1 cellular context compared by ENCODE assay signal in the genomic region with DNA sequence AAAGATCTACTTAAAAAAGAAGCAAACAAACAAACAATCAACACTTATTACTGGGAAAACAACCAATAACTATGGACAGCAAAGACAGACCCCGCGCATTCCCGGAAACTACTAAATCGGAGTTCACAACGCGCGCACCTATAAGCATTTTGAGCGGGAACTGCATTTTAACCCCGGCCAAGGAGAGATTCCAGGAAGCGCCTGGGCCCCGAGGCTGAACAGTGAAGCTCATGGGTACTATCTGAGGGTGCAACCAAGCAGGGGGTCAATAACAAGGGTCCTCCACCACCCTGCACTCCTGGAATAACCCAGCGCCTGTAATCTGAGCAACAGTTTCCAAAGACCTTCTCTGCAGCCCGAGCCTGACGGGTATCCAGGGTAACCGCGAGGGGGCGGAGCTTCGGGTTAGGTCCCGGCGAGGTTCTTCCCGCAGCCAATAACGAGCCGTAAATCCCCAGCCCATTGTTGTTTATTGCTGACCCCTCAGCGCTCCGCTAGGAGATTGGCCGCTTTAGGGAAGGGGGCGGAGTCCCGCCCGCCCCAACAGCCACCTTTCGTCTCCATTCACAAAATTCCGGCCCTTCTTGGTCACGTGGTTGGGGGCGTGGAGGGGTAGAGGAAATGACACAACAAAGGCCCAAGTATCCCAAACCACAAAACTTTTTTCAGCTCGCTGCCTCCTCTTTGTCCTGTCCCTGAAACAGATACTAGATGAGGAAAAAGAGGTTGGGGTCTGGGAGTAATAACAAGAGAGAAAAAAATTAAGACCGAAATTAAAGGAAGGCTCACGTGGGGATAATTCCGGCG.
TF ChIP-seq lines count a peak whose summit lies in the region.

No MANE protein-coding gene starts in this region.

TF ChIP-seq in K562, 482 proteins besides CTCF, POLR2A, EP300 and RAD21 (continued from another document and continues in another):
- TF ChIP-seq, protein P1, sequence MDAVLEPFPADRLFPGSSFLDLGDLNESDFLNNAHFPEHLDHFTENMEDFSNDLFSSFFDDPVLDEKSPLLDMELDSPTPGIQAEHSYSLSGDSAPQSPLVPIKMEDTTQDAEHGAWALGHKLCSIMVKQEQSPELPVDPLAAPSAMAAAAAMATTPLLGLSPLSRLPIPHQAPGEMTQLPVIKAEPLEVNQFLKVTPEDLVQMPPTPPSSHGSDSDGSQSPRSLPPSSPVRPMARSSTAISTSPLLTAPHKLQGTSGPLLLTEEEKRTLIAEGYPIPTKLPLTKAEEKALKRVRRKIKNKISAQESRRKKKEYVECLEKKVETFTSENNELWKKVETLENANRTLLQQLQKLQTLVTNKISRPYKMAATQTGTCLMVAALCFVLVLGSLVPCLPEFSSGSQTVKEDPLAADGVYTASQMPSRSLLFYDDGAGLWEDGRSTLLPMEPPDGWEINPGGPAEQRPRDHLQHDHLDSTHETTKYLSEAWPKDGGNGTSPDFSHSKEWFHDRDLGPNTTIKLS (IDR thresholded peaks at IDR 0.05; ENCODE audit: borderline replicate concordance, low read depth): no peak
- no peak for TF ChIP-seq NCOA1 (IDR thresholded peaks at IDR 0.05; ENCODE audit: low read depth)
- TF ChIP-seq ERF (CRISPR knock-in tag; IDR thresholded peaks at IDR 0.05): no peak
- TF ChIP-seq SMARCE1 (IDR thresholded peaks at IDR 0.05): no peak; the same call in 1 of the 2 replicates
- no peak for TF ChIP-seq HBP1 (CRISPR knock-in tag; IDR thresholded peaks at IDR 0.05)
- TF ChIP-seq PPARD (CRISPR knock-in tag; IDR thresholded peaks at IDR 0.05): no peak
- no peak for TF ChIP-seq XRCC4 (IDR thresholded peaks at IDR 0.05; ENCODE audit: extremely low read depth, insufficient read depth, insufficient read length)
- TF ChIP-seq E2F4 (CRISPR knock-in tag; IDR thresholded peaks at IDR 0.05; ENCODE audit: low read depth): no peak
- TF ChIP-seq ZNF121 (CRISPR knock-in tag; conservative IDR thresholded peaks at IDR 0.05): no peak
- no peak for TF ChIP-seq ZBTB5 (IDR thresholded peaks at IDR 0.05)
- no peak for TF ChIP-seq SIN3B (IDR thresholded peaks at IDR 0.05; ENCODE audit: low read depth)
- TF ChIP-seq ZBTB2 (IDR thresholded peaks at IDR 0.05): no peak
- TF ChIP-seq, protein P2, sequence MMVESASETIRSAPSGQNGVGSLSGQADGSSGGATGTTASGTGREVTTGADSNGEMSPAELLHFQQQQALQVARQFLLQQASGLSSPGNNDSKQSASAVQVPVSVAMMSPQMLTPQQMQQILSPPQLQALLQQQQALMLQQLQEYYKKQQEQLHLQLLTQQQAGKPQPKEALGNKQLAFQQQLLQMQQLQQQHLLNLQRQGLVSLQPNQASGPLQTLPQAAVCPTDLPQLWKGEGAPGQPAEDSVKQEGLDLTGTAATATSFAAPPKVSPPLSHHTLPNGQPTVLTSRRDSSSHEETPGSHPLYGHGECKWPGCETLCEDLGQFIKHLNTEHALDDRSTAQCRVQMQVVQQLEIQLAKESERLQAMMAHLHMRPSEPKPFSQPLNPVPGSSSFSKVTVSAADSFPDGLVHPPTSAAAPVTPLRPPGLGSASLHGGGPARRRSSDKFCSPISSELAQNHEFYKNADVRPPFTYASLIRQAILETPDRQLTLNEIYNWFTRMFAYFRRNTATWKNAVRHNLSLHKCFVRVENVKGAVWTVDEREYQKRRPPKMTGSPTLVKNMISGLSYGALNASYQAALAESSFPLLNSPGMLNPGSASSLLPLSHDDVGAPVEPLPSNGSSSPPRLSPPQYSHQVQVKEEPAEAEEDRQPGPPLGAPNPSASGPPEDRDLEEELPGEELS (CRISPR knock-in tag; IDR thresholded peaks at IDR 0.05; ENCODE audit: borderline replicate concordance): no peak
- peak; percentile 15; the same call in 1 of the 2 replicates for TF ChIP-seq HDAC2 (IDR thresholded peaks at IDR 0.05)
- TF ChIP-seq CREB3 (tag; conservative IDR thresholded peaks at IDR 0.05; ENCODE audit: low read depth): no peak
- no peak for TF ChIP-seq HDAC3 (IDR thresholded peaks at IDR 0.05; ENCODE audit: borderline replicate concordance, partially characterized antibody)
- TF ChIP-seq, protein P3, sequence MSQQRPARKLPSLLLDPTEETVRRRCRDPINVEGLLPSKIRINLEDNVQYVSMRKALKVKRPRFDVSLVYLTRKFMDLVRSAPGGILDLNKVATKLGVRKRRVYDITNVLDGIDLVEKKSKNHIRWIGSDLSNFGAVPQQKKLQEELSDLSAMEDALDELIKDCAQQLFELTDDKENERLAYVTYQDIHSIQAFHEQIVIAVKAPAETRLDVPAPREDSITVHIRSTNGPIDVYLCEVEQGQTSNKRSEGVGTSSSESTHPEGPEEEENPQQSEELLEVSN (IDR thresholded peaks at IDR 0.05; ENCODE audit: borderline replicate concordance in 1 of 2, extremely low read depth in 1 of 2, insufficient read depth in 1 of 2, insufficient read length in 1 of 2, low read depth in 1 of 2, low read length in 1 of 2, poor library complexity in 1 of 2, severe bottlenecking in 1 of 2): peak; percentile 64 to 86
- TF ChIP-seq ZNF239 (CRISPR knock-in tag; IDR thresholded peaks at IDR 0.05): no peak
- no peak for TF ChIP-seq ATF2 (CRISPR knock-in tag; IDR thresholded peaks at IDR 0.05)
- no peak for TF ChIP-seq ZNF395 (CRISPR knock-in tag; IDR thresholded peaks at IDR 0.05)
- TF ChIP-seq, protein P4, sequence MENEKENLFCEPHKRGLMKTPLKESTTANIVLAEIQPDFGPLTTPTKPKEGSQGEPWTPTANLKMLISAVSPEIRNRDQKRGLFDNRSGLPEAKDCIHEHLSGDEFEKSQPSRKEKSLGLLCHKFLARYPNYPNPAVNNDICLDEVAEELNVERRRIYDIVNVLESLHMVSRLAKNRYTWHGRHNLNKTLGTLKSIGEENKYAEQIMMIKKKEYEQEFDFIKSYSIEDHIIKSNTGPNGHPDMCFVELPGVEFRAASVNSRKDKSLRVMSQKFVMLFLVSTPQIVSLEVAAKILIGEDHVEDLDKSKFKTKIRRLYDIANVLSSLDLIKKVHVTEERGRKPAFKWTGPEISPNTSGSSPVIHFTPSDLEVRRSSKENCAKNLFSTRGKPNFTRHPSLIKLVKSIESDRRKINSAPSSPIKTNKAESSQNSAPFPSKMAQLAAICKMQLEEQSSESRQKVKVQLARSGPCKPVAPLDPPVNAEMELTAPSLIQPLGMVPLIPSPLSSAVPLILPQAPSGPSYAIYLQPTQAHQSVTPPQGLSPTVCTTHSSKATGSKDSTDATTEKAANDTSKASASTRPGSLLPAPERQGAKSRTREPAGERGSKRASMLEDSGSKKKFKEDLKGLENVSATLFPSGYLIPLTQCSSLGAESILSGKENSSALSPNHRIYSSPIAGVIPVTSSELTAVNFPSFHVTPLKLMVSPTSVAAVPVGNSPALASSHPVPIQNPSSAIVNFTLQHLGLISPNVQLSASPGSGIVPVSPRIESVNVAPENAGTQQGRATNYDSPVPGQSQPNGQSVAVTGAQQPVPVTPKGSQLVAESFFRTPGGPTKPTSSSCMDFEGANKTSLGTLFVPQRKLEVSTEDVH (IDR thresholded peaks at IDR 0.05; ENCODE audit: low read depth, partially characterized antibody): no peak
